In genomic region chr2:74440005-74440377, GRCh38 we compare ENCODE assay signal across 8 cellular contexts. TPM values are rescaled to one million over a fixed set of nuclear protein-coding genes. Genes with fewer than 3 reads are reported as not detected.
DNase-seq lines count a peak whose midpoint lies in the region; ATAC-seq and TF ChIP-seq lines count a peak whose summit lies in the region.

No MANE protein-coding gene starts in this region.

- H3K27ac Mint-ChIP-seq in neural crest cell (ENCODE audit: unreplicated experiment), result peak overlapping the region; percentile 98

- peaks cover 38% of the 10 kb centered on the region for H3K27me3 Mint-ChIP-seq in neural crest cell (ENCODE audit: low read depth)

- H3K4me3 Mint-ChIP-seq in neural crest cell, result peak overlapping the region; percentile 94

- no peaks in the 10 kb centered on the region for H3K36me3 ChIP-seq in SJSA1

- ATAC-seq in HG02970 (IDR thresholded peaks at IDR 0.05; ENCODE audit: low FRiP score, unreplicated experiment), result no peak

- H3K27ac ChIP-seq in SJSA1, result 0 out of 2 replicates have a peak overlapping the region, but pooled peaks have one; percentile 47

- H3K4me1 Mint-ChIP-seq in neural crest cell, result peaks cover 50% of the 10 kb centered on the region

- TF ChIP-seq CTCF in foreskin fibroblast (IDR thresholded peaks at IDR 0.05; ENCODE audit: low read depth, low read length) (no peak), neural crest cell (conservative IDR thresholded peaks at IDR 0.05) (no peak)

- peaks cover 9% of the 10 kb centered on the region for H3K36me3 Mint-ChIP-seq in neural crest cell (ENCODE audit: low read depth)

- no peaks in the 10 kb centered on the region for H3K9me3 ChIP-seq in SJSA1 (replicated peaks)

- H3K9me3 Mint-ChIP-seq in neural crest cell, result no peaks in the 10 kb centered on the region

- peak overlapping the region; percentile 44 for H3K4me3 ChIP-seq in SJSA1
- peak overlapping the region; percentile 59 to 81 for H3K4me3 ChIP-seq in foreskin fibroblast (ENCODE audit: low read depth in 1 of 2, low read length in 2 of 2)

- no peaks in the 10 kb centered on the region for H3K27me3 ChIP-seq in SJSA1 (replicated peaks)

- peaks cover 35% of the 10 kb centered on the region for H3K4me1 ChIP-seq in SJSA1 (replicated peaks)

- DNase-seq in ELR (ENCODE audit: low read depth) (peak; percentile 66), SJSA1 (ENCODE audit: low read depth in 1 of 2, low spot score in 2 of 2) (no peak), foreskin fibroblast (peak; percentile 56 to 84), neural crest cell (ENCODE audit: low read depth, low spot score) (peak; percentile 59), NCI-H1694 treated with DMSO at 0.1 percent for 48 hours (lab: John Stamatoyannopoulos, UW) (no peak), SHP77 treated with DMSO at 0.1 percent for 48 hours (lab: John Stamatoyannopoulos, UW) (no peak)
- no peak for DNase-seq in stimulated activated CD4-positive, alpha-beta T cell treated with anti-CD3 and anti-CD28 coated beads, Interleukin-12 subunit alpha, Interleukin-12 subunit beta, amount 100 ng/mL, for 4 hours

RNA-seq across cellular contexts. Expression of gene RTKN, which starts 1.7 kb away (rescaled TPM):
- 5.6 and 8.7 TPM in 2 replicates for total RNA-seq in SJSA1 (2014; rRNA removed; shearing (Covaris generic))
- total RNA-seq in neural crest cell, result 61.2 and 62.0 TPM in 2 replicates

RNA-seq across cellular contexts. Expression of gene INO80B, which starts 14.9 kb away (rescaled TPM):
- 10.1 and 14.0 TPM in 2 replicates for total RNA-seq in SJSA1 (2014; rRNA removed; shearing (Covaris generic))
- total RNA-seq in neural crest cell, result 31.3 and 33.1 TPM in 2 replicates

RNA-seq across cellular contexts. Expression of gene WBP1, which starts 18.2 kb away (rescaled TPM):
- 36.1 and 39.6 TPM in 2 replicates for total RNA-seq in SJSA1 (2014; rRNA removed; shearing (Covaris generic))
- total RNA-seq in neural crest cell, result 86.7 and 89.7 TPM in 2 replicates

RNA-seq across cellular contexts. Expression of gene WDR54, which starts 18.5 kb away (rescaled TPM):
- 13.8 and 15.2 TPM in 2 replicates for total RNA-seq in SJSA1 (2014; rRNA removed; shearing (Covaris generic))
- 56.9 and 57.8 TPM in 2 replicates for total RNA-seq in neural crest cell

RNA-seq across cellular contexts. Expression of gene C2orf81, which starts 18.6 kb away (rescaled TPM):
- total RNA-seq in SJSA1 (2014; rRNA removed; shearing (Covaris generic)), result 0.34 and 1.3 TPM in 2 replicates
- 7.3 and 7.9 TPM in 2 replicates for total RNA-seq in neural crest cell

Comparison
In these comparisons a context has a peak if more than half of its experiments do, and no peak if none do; other contexts are left out.
1. DNase-seq: peak in ELR (single experiment), foreskin fibroblast (2 of 2) and neural crest cell (single experiment); none in SJSA1 (0 of 2), NCI-H1694 treated with DMSO at 0.1 percent for 48 hours (single experiment), stimulated activated CD4-positive, alpha-beta T cell treated with anti-CD3 and anti-CD28 coated beads, Interleukin-12 subunit alpha, Interleukin-12 subunit beta, amount 100 ng/mL, for 4 hours (single experiment) and SHP77 treated with DMSO at 0.1 percent for 48 hours (single experiment).